ENCODE assay signal across 1 cellular context in the genomic region with DNA sequence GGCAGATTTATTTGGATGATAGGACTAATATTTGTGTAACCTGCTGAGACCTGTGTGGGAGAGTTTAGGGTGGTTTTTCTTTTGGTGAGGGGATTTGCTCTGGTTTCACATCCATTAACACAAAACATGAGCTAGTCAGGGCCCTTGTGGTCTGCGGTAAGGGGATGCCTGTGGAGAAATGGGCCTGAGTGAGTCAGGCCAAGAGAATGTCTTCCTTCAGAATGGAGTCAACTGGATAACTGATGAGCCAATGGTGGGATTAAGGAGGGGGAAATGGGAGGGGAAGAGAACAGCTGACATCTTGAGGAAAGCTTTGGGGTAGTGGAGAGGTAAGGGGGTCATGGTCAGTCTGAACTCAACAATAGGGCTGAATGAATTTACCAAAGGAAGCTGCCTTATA.
TF ChIP-seq lines count a peak whose summit lies in the region.

No MANE protein-coding gene starts in this region.

TF ChIP-seq in H1, 55 proteins besides CTCF, POLR2A, EP300 and RAD21 (continued from another document):
- no peak for TF ChIP-seq ZNF274 (IDR thresholded peaks at IDR 0.05; ENCODE audit: borderline replicate concordance, extremely low read depth, low read length)
- TF ChIP-seq, protein P1, sequence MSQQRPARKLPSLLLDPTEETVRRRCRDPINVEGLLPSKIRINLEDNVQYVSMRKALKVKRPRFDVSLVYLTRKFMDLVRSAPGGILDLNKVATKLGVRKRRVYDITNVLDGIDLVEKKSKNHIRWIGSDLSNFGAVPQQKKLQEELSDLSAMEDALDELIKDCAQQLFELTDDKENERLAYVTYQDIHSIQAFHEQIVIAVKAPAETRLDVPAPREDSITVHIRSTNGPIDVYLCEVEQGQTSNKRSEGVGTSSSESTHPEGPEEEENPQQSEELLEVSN (IDR thresholded peaks at IDR 0.05), result no peak
- TF ChIP-seq JUN (IDR thresholded peaks at IDR 0.05; ENCODE audit: low read depth, low read length), result no peak
- TF ChIP-seq RXRA (IDR thresholded peaks at IDR 0.05; ENCODE audit: insufficient read depth, low read depth, low read length), result no peak
- TF ChIP-seq ATF2 (IDR thresholded peaks at IDR 0.05; ENCODE audit: low read length), result no peak
- TF ChIP-seq JUND (IDR thresholded peaks at IDR 0.05; ENCODE audit: low read length), result peak; percentile 58; the same call in 1 of the 2 replicates
- TF ChIP-seq EGR1 (IDR thresholded peaks at IDR 0.05; ENCODE audit: borderline replicate concordance, low read depth, low read length), result no peak
- TF ChIP-seq SUZ12 (IDR thresholded peaks at IDR 0.05; ENCODE audit: low read length), result no peak
